ENCODE assay signal across 13 cellular contexts in the genomic region with DNA sequence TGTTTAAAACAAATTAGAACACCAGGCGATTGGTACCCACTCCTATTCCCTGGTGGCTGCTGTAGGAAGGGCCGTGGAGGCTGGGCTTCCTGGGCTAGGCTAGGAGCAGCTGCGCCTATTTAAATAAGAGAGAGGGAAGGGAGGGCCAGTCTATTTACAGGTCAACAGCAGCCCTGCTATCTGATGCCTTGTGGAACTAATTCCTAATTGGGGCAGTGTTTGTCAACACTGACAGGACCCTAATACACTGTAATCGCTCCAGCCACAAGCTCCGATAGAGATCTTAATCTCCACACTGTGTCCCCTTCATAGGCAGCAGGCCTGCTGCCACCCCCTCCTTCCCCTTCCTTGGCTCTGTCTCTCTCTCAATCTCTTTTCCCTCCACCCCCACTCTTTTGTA.
DNase-seq lines count a peak whose midpoint lies in the region; ATAC-seq lines count a peak whose summit lies in the region.
"Had no signal": no experiment of that assay in that cellular context is flagged by ENCODE, and none has a peak within 500 bp of the region (broad histone marks: within the 10 kb centered on the region; RNA-seq: fewer than 3 reads in every experiment).

No MANE protein-coding gene starts in this region.

- H3K4me3 ChIP-seq in HUES48 (ENCODE audit: low read depth, low read length) (peak overlapping the region; percentile 12; the same call in 1 of the 2 replicates), SJCRH30 (no peak overlapping the region)
- H3K4me3 ChIP-seq: BLaER1, GM12878 had no signal

- no peak overlapping the region for H3K27ac ChIP-seq in HUES48 (ENCODE audit: low read depth, low read length)
- H3K27ac ChIP-seq in SJCRH30, result peak overlapping the region; percentile 21; the same call in 1 of the 2 replicates
- H3K27ac ChIP-seq: BLaER1 had no signal

- ATAC-seq in HG03439 (IDR thresholded peaks at IDR 0.05; ENCODE audit: unreplicated experiment), result no peak
- ATAC-seq: GM12878 had no signal

- H3K4me1 ChIP-seq in HUES48 (ENCODE audit: control insufficient read depth, insufficient read depth, low read length), result peaks cover 31% of the 10 kb centered on the region
- peaks cover 12% of the 10 kb centered on the region for H3K4me1 ChIP-seq in SJCRH30

- H3K9ac ChIP-seq in HUES48 (ENCODE audit: low read depth, low read length), result no peak overlapping the region
- H3K9ac ChIP-seq: BLaER1 had no signal

- DNase-seq in SJCRH30 (peak; percentile 77 to 84), iPS DF 4.7 (ENCODE audit: extremely low read depth, low spot score) (peak; percentile 33), retina (peak; percentile 36), HuH-7.5 (ENCODE audit: low spot score) (no peak), SKM-1 (lab: John Stamatoyannopoulos, UW; ENCODE audit: unreplicated experiment) (no peak)
- DNase-seq: KG1, NCI-H1048, NCI-H2107, NCI-H446 had no signal

- no peaks in the 10 kb centered on the region for H3K36me3 ChIP-seq in HUES48 (ENCODE audit: control insufficient read depth, insufficient read depth, low read length)
- no peaks in the 10 kb centered on the region for H3K36me3 ChIP-seq in SJCRH30
- H3K36me3 ChIP-seq: BLaER1 had no signal

- H3K27me3 ChIP-seq in HUES48 (ENCODE audit: control insufficient read depth, insufficient read depth, low read length) (no peaks in the 10 kb centered on the region), SJCRH30 (no peaks in the 10 kb centered on the region)
- H3K27me3 ChIP-seq: BLaER1 had no signal

- no peaks in the 10 kb centered on the region for H3K9me3 ChIP-seq in HUES48 (ENCODE audit: control insufficient read depth, insufficient read depth, low read length)
- H3K9me3 ChIP-seq in SJCRH30 (replicated peaks), result no peaks in the 10 kb centered on the region
- H3K9me3 ChIP-seq: BLaER1 had no signal

Comparison
In these comparisons a context has a peak if more than half of its experiments do, and no peak if none do; other contexts are left out.
1. DNase-seq: peak in SJCRH30 (2 of 2), iPS DF 4.7 (single experiment) and retina (single experiment); none in HuH-7.5 (single experiment) and SKM-1 (single experiment).